ENCODE assay signal across 1 cellular context in the genomic region with DNA sequence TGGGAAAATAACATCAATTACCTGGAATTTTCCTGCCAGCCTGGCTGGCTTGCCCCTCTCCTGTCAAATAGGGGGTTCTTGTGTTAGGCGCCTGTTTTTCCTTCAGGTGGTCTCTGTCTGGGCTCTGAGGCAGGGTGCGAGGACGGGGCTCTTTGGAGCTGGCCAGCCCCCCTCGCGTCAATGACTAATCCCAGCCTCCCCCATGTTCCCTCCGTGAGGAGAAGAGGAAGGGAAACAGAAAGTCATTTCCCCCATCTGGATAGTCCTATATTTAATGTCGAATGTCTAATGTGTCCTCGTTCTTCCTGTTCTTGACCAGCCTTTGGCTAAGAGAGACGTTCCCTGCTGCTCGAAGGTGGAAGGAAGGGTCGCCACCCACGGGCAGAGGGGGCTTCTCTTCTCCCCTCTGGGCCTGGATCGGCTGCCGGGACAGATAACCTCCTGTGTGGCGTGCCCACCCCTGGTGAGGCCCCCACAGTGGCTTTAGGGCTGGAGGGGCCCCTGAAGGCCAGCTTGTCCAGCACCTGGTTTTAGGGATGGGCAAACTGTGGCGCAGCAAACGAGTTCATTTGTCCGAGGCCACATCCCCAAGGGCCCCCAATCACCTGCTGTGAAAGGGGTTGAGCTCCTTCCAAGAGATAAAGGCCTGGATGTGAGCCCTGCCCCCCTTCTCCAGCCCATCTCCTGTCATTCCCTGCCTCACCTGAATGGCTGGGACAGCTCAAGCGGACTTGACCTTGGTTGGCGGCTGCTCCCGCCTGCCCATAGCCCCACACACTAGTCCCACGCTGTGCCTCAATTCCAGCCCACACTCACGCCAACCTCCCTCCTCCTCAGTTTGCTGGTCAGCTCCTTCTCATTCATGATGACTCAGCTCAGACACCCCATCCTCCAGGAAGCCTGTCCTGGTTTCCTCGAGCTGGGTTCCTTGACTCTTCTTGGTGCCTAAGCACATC.
TF ChIP-seq lines count a peak whose summit lies in the region.

No MANE protein-coding gene starts in this region.

TF ChIP-seq in SK-N-SH treated with all-trans-retinoic acid at 6 μM for 48 hours, 23 proteins besides CTCF, POLR2A, EP300 and RAD21 (continued from another document):
- TF ChIP-seq, protein P1, sequence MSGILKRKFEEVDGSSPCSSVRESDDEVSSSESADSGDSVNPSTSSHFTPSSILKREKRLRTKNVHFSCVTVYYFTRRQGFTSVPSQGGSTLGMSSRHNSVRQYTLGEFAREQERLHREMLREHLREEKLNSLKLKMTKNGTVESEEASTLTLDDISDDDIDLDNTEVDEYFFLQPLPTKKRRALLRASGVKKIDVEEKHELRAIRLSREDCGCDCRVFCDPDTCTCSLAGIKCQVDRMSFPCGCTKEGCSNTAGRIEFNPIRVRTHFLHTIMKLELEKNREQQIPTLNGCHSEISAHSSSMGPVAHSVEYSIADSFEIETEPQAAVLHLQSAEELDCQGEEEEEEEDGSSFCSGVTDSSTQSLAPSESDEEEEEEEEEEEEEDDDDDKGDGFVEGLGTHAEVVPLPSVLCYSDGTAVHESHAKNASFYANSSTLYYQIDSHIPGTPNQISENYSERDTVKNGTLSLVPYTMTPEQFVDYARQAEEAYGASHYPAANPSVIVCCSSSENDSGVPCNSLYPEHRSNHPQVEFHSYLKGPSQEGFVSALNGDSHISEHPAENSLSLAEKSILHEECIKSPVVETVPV (CRISPR knock-in tag; IDR thresholded peaks at IDR 0.05) = no peak
- TF ChIP-seq CREB5 (CRISPR knock-in tag; IDR thresholded peaks at IDR 0.05; ENCODE audit: low read depth) = no peak
- TF ChIP-seq SNAI2 (CRISPR knock-in tag; IDR thresholded peaks at IDR 0.05) = no peak
- TF ChIP-seq ARNTL (CRISPR knock-in tag; IDR thresholded peaks at IDR 0.05; ENCODE audit: borderline replicate concordance, low read depth) = no peak
- no peak for TF ChIP-seq PATZ1 (CRISPR knock-in tag; IDR thresholded peaks at IDR 0.05; ENCODE audit: borderline replicate concordance)
- TF ChIP-seq ZNF70 (CRISPR knock-in tag; IDR thresholded peaks at IDR 0.05) = no peak
- TF ChIP-seq ESRRG (CRISPR knock-in tag; IDR thresholded peaks at IDR 0.05) = no peak
- TF ChIP-seq OSR1 (CRISPR knock-in tag; IDR thresholded peaks at IDR 0.05) = no peak
- no peak for TF ChIP-seq PPARA (CRISPR knock-in tag; IDR thresholded peaks at IDR 0.05; ENCODE audit: borderline replicate concordance)
- TF ChIP-seq, protein P2, sequence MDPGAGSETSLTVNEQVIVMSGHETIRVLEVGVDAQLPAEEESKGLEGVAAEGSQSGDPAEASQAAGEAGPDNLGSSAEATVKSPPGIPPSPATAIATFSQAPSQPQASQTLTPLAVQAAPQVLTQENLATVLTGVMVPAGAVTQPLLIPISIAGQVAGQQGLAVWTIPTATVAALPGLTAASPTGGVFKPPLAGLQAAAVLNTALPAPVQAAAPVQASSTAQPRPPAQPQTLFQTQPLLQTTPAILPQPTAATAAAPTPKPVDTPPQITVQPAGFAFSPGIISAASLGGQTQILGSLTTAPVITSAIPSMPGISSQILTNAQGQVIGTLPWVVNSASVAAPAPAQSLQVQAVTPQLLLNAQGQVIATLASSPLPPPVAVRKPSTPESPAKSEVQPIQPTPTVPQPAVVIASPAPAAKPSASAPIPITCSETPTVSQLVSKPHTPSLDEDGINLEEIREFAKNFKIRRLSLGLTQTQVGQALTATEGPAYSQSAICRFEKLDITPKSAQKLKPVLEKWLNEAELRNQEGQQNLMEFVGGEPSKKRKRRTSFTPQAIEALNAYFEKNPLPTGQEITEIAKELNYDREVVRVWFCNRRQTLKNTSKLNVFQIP (CRISPR knock-in tag; IDR thresholded peaks at IDR 0.05; ENCODE audit: borderline replicate concordance, low read depth) = no peak
- TF ChIP-seq ZNF565 (CRISPR knock-in tag; conservative IDR thresholded peaks at IDR 0.05; ENCODE audit: low read depth) = no peak
- no peak for TF ChIP-seq ZFP30 (CRISPR knock-in tag; IDR thresholded peaks at IDR 0.05)
- TF ChIP-seq ZC3H10 (CRISPR knock-in tag; IDR thresholded peaks at IDR 0.05) = no peak
- no peak for TF ChIP-seq TCF4 (CRISPR knock-in tag; IDR thresholded peaks at IDR 0.05; ENCODE audit: borderline replicate concordance)
